1 cellular context compared by ENCODE assay signal in genomic region chr17:41647940-41648410, GRCh38.
TF ChIP-seq lines count a peak whose summit lies in the region.

No MANE protein-coding gene starts in this region.

TF ChIP-seq in HepG2, 621 proteins besides CTCF, POLR2A, EP300 and RAD21 (continued from another document and continues in another):
- TF ChIP-seq ZNF18 (CRISPR knock-in tag; IDR thresholded peaks at IDR 0.05; ENCODE audit: insufficient replicate concordance) = peak; percentile 42
- 0 out of 2 replicates have a peak, but pooled peaks have one; percentile 49 for TF ChIP-seq ATF6 (CRISPR knock-in tag; conservative IDR thresholded peaks at IDR 0.05)
- peak; percentile 40; the same call in 1 of the 2 replicates for TF ChIP-seq SMC3 (IDR thresholded peaks at IDR 0.05; ENCODE audit: low read length)
- TF ChIP-seq ZNF7 (CRISPR knock-in tag; IDR thresholded peaks at IDR 0.05) = peak; percentile 32; the same call in 1 of the 2 replicates
- TF ChIP-seq KDM4B (CRISPR knock-in tag; IDR thresholded peaks at IDR 0.05) = peak; percentile 71; the same call in 1 of the 2 replicates
- no peak for TF ChIP-seq ZBTB40 (IDR thresholded peaks at IDR 0.05)
- no peak for TF ChIP-seq ZBTB40 (CRISPR knock-in tag; IDR thresholded peaks at IDR 0.05)
- TF ChIP-seq ETV5 (CRISPR knock-in tag; IDR thresholded peaks at IDR 0.05; ENCODE audit: borderline replicate concordance) = peak; percentile 28; the same call in 1 of the 2 replicates
- peak; percentile 30; the same call in 1 of the 2 replicates for TF ChIP-seq THAP11 (CRISPR knock-in tag; IDR thresholded peaks at IDR 0.05)
- peak; percentile 33; the same call in 1 of the 2 replicates for TF ChIP-seq ELF3 (CRISPR knock-in tag; IDR thresholded peaks at IDR 0.05)
- TF ChIP-seq SP2 (CRISPR knock-in tag; IDR thresholded peaks at IDR 0.05) = 0 out of 2 replicates have a peak, but pooled peaks have one; percentile 21
- TF ChIP-seq SETDB1 (CRISPR knock-in tag; IDR thresholded peaks at IDR 0.05; ENCODE audit: borderline replicate concordance) = no peak
- peak; percentile 68; the same call in 1 of the 2 replicates for TF ChIP-seq ZNF335 (CRISPR knock-in tag; IDR thresholded peaks at IDR 0.05)
- TF ChIP-seq ISX (CRISPR knock-in tag; conservative IDR thresholded peaks at IDR 0.05) = no peak
- TF ChIP-seq MEIS1 (CRISPR knock-in tag; IDR thresholded peaks at IDR 0.05; ENCODE audit: borderline replicate concordance) = peak; percentile 40; the same call in 1 of the 2 replicates
- TF ChIP-seq ZBTB21 (CRISPR knock-in tag; IDR thresholded peaks at IDR 0.05) = no peak
- TF ChIP-seq ZNF574 (CRISPR knock-in tag; IDR thresholded peaks at IDR 0.05) = no peak
- no peak for TF ChIP-seq ZNF770 (CRISPR knock-in tag; IDR thresholded peaks at IDR 0.05)
- TF ChIP-seq NFKBIZ (CRISPR knock-in tag; IDR thresholded peaks at IDR 0.05) = 0 out of 2 replicates have a peak, but pooled peaks have one; percentile 37
- peak; percentile 25; the same call in 1 of the 2 replicates for TF ChIP-seq ZBTB3 (CRISPR knock-in tag; IDR thresholded peaks at IDR 0.05; ENCODE audit: borderline replicate concordance, low read depth)
- no peak; the same call in 1 of the 2 replicates for TF ChIP-seq FOXC1 (CRISPR knock-in tag; IDR thresholded peaks at IDR 0.05; ENCODE audit: borderline replicate concordance)
- peak; percentile 13 for TF ChIP-seq HNRNPLL (IDR thresholded peaks at IDR 0.05; ENCODE audit: low read depth, low read length, poor library complexity, severe bottlenecking)
- TF ChIP-seq ZNF580 (CRISPR knock-in tag; IDR thresholded peaks at IDR 0.05; ENCODE audit: borderline replicate concordance, low read depth) = peak; percentile 33; the same call in 1 of the 2 replicates
- 0 out of 2 replicates have a peak, but pooled peaks have one; percentile 61 for TF ChIP-seq THAP8 (CRISPR knock-in tag; IDR thresholded peaks at IDR 0.05; ENCODE audit: borderline replicate concordance)
- no peak for TF ChIP-seq HMGXB3 (CRISPR knock-in tag; IDR thresholded peaks at IDR 0.05; ENCODE audit: borderline replicate concordance)
